ENCODE assay signal across 1 cellular context in genomic region chr16:2842340-2843000, GRCh38.
TF ChIP-seq lines count a peak whose summit lies in the region.

No MANE protein-coding gene starts in this region.

TF ChIP-seq in HCT116, 20 proteins besides CTCF, POLR2A, EP300 and RAD21 (continued from another document):
- TF ChIP-seq YY1 (IDR thresholded peaks at IDR 0.05; ENCODE audit: extremely low read depth, insufficient replicate concordance, low read depth, low read length): peak; percentile 79
- TF ChIP-seq ZFX (IDR thresholded peaks at IDR 0.05): peak; percentile 77; the same call in 1 of the 2 replicates
- peak; percentile 75 for TF ChIP-seq POLR2AphosphoS5 (IDR thresholded peaks at IDR 0.05; ENCODE audit: low read depth, low read length)
